In genomic region chr7:92621641-92622429, GRCh38 we compare ENCODE assay signal across 9 cellular contexts. TPM values are rescaled to one million over a fixed set of nuclear protein-coding genes. Genes with fewer than 3 reads are reported as not detected.
DNase-seq lines count a peak whose midpoint lies in the region; ATAC-seq and TF ChIP-seq lines count a peak whose summit lies in the region.
"Had no signal": no experiment of that assay in that cellular context is flagged by ENCODE, and none has a peak within 500 bp of the region (broad histone marks: within the 10 kb centered on the region; RNA-seq: fewer than 3 reads in every experiment).

No MANE protein-coding gene starts in this region.

- no peak for TF ChIP-seq EP300 in stomach (IDR thresholded peaks at IDR 0.05)

- H3K36me3 ChIP-seq in BE2C = peaks cover 13% of the 10 kb centered on the region
- H3K36me3 ChIP-seq in stomach = peaks cover 10 to 16% (median 14%) of the 10 kb centered on the region in 4 donors

- peak overlapping the region; percentile 48 to 75 for H3K27ac ChIP-seq in coronary artery
- peak overlapping the region in 4 of 5 donors; percentile 55 to 64 (median 58) for H3K27ac ChIP-seq in stomach

- intact Hi-C loops in stomach (cut with DNase I; ENCODE audit: low total_unique reads) = no loop called here

- H3K4me1 ChIP-seq in BE2C (peaks cover 20% of the 10 kb centered on the region), stomach (peaks cover 10 to 25% (median 14%) of the 10 kb centered on the region in 4 donors)

- no peaks in the 10 kb centered on the region for H3K9me3 ChIP-seq in BE2C
- H3K9me3 ChIP-seq in stomach = no peaks in the 10 kb centered on the region

- no peak overlapping the region for H3K4me3 ChIP-seq in BE2C (ENCODE audit: low read depth, low read length)
- H3K4me3 ChIP-seq in coronary artery = no peak overlapping the region
- H3K4me3 ChIP-seq in stomach = no peak overlapping the region
- H3K4me3 ChIP-seq: skin epidermis had no signal

- H3K27me3 ChIP-seq in BE2C = no peaks in the 10 kb centered on the region
- no peaks in the 10 kb centered on the region for H3K27me3 ChIP-seq in stomach

- no peak for TF ChIP-seq POLR2A in stomach (IDR thresholded peaks at IDR 0.05)

- TF ChIP-seq CTCF in BE2C (IDR thresholded peaks at IDR 0.05; ENCODE audit: low read depth, low read length) (no peak), coronary artery (IDR thresholded peaks at IDR 0.05) (no peak), stomach (IDR thresholded peaks at IDR 0.05) (no peak)

- 60 to 76% (median 69%) methylated on average over 4 of the region's 4 CpGs for WGBS in stomach, 5 donors

- peak; percentile 51 for ATAC-seq in GM19438 (IDR thresholded peaks at IDR 0.05; ENCODE audit: low read depth, unreplicated experiment)
- peak; percentile 55 for ATAC-seq in HG03571 (IDR thresholded peaks at IDR 0.05; ENCODE audit: unreplicated experiment)
- ATAC-seq in HG03159 (IDR thresholded peaks at IDR 0.05; ENCODE audit: unreplicated experiment) = no peak

- DNase-seq in BE2C = peak; percentile 22
- DNase-seq in coronary artery (ENCODE audit: low spot score) = no peak
- DNase-seq in stomach = no peak
- DNase-seq in AG20443 (ENCODE audit: low spot score) = no peak
- DNase-seq in HuH-7 (ENCODE audit: low spot score) = no peak

RNA-seq across cellular contexts. Expression of gene FAM133B, which starts 31.6 kb away (rescaled TPM):
- 30.4 TPM for polyA plus RNA-seq in BE2C (2012; ENCODE audit: insufficient read depth, insufficient read length, low read depth)
- 10 to 100 TPM; 10.5 to 48.3 (median 29.7) TPM for total RNA-seq in stomach
- polyA plus RNA-seq in stomach = 10 to 100 TPM; 13.4 to 53.8 (median 17.0) TPM
